8 cellular contexts compared by ENCODE assay signal in genomic region chr20:24100370-24101011, GRCh38.
A peak's percentile ranks its signal among the peaks of the same experiment; 100 is the strongest.
DNase-seq lines count a peak whose midpoint lies in the region; ATAC-seq, FAIRE-seq and TF ChIP-seq lines count a peak whose summit lies in the region.

No MANE protein-coding gene starts in this region.

- intact Hi-C loops in OCI-LY7 (cut with micrococcal nuclease; ENCODE audit: unreplicated experiment) = no loop called here

- no peaks in the 10 kb centered on the region for H3K9me3 Mint-ChIP-seq in activated T-cell treated with anti-CD3 and anti-CD28 coated beads, Interleukin-2, amount 50 U/mL, for 72 hours

- H3K4me3 ChIP-seq in BJ (ENCODE audit: low read depth, low read length) (no peak overlapping the region), OCI-LY7 (ENCODE audit: low read depth, low read length, poor library complexity, severe bottlenecking) (no peak overlapping the region)

- DNase-seq in BJ (ENCODE audit: low read depth) (no peak), GM19239 (ENCODE audit: insufficient read length, low spot score) (peak; percentile 14), OCI-LY7 (ENCODE audit: low spot score) (peak; percentile 41), foreskin melanocyte (peak; percentile 51), putamen (ENCODE audit: low spot score) (peak; percentile 14)
- DNase-seq in activated T-cell treated with anti-CD3 and anti-CD28 coated beads, Interleukin-2, amount 50 U/mL, for 72 hours = peak; percentile 66

- no peaks in the 10 kb centered on the region for H3K79me2 ChIP-seq in OCI-LY7 (ENCODE audit: insufficient read depth, low read depth, low read length)

- H3K27ac Mint-ChIP-seq in activated T-cell treated with anti-CD3 and anti-CD28 coated beads, Interleukin-2, amount 50 U/mL, for 72 hours = no peak overlapping the region

- CTCF ChIA-PET in BJ (lab: Yijun Ruan, JAX) (interaction anchor here (1.0 to 1.2 kb wide), 2 partner anchors 11 to 45 kb away, joined by 3 read pairs; no protein-coding TSS in a partner anchor), OCI-LY7 (lab: Charles Lee; ENCODE audit: unreplicated experiment) (no interaction called here)

- H3K27me3 ChIP-seq in BJ (ENCODE audit: control insufficient read depth, insufficient read depth, low read length) = no peaks in the 10 kb centered on the region

- H3K27me3 Mint-ChIP-seq in activated T-cell treated with anti-CD3 and anti-CD28 coated beads, Interleukin-2, amount 50 U/mL, for 72 hours (ENCODE audit: low read depth) = peaks cover 6% of the 10 kb centered on the region

- BruUV-seq in OCI-LY7 (replicated peaks; lab: Mats Ljungman, UMichigan) = no TSS peak

- no peaks in the 10 kb centered on the region for H3K36me3 ChIP-seq in BJ (ENCODE audit: control insufficient read depth, insufficient read depth, low read length)
- H3K36me3 ChIP-seq in OCI-LY7 (ENCODE audit: insufficient read depth, low read length) = no peaks in the 10 kb centered on the region

- POLR2A ChIA-PET in BJ (lab: Charles Lee) = no interaction called here
- POLR2A ChIA-PET in OCI-LY7 (lab: Charles Lee) = no interaction called here

- no peaks in the 10 kb centered on the region for H3K9me2 ChIP-seq in OCI-LY7 (ENCODE audit: insufficient read depth, low read length)

- H3K27ac ChIP-seq in OCI-LY7 (ENCODE audit: low read depth, low read length, poor library complexity, severe bottlenecking) = no peak overlapping the region

- H3K9me3 ChIP-seq in OCI-LY7 (ENCODE audit: low read length) = no peaks in the 10 kb centered on the region

- no peaks in the 10 kb centered on the region for H3K36me3 Mint-ChIP-seq in activated T-cell treated with anti-CD3 and anti-CD28 coated beads, Interleukin-2, amount 50 U/mL, for 72 hours (ENCODE audit: insufficient read depth in 2 of 2)

- no peak for FAIRE-seq in GM19239 (lab: Jason Lieb, UNC)

- no peaks in the 10 kb centered on the region for H4K20me1 ChIP-seq in OCI-LY7 (ENCODE audit: insufficient read depth, low read length)

- no peak overlapping the region for H3K4me2 ChIP-seq in OCI-LY7 (ENCODE audit: low read length)

- TF ChIP-seq CTCF in BJ (IDR thresholded peaks at IDR 0.05; ENCODE audit: insufficient read depth, low read depth, low read length) = peak; percentile 63
- TF ChIP-seq CTCF in OCI-LY7 (conservative IDR thresholded peaks at IDR 0.05; ENCODE audit: low read length) = peak; percentile 79

- H3K4me3 Mint-ChIP-seq in activated T-cell treated with anti-CD3 and anti-CD28 coated beads, Interleukin-2, amount 50 U/mL, for 72 hours = peak overlapping the region; percentile 3 to 26

- peaks cover 31% of the 10 kb centered on the region for H3K4me1 Mint-ChIP-seq in activated T-cell treated with anti-CD3 and anti-CD28 coated beads, Interleukin-2, amount 50 U/mL, for 72 hours (ENCODE audit: low read depth)

- peak; percentile 79 for ATAC-seq in HG03520 (IDR thresholded peaks at IDR 0.05; ENCODE audit: unreplicated experiment)
- peak; percentile 93 for ATAC-seq in activated T-cell treated with anti-CD3 and anti-CD28 coated beads, Interleukin-2, amount 50 U/mL, for 72 hours (replicated peaks in 1 of 2)
- ATAC-seq in HG03457 (IDR thresholded peaks at IDR 0.05; ENCODE audit: unreplicated experiment) = no peak

- H3K4me1 ChIP-seq in OCI-LY7 (ENCODE audit: insufficient read depth, low read length, poor library complexity, severe bottlenecking) = no peaks in the 10 kb centered on the region

- no peak overlapping the region for H2AFZ ChIP-seq in OCI-LY7 (ENCODE audit: low read length)
